7 cellular contexts compared by ENCODE assay signal in genomic region chr9:132878695-132879064, GRCh38. TPM values are rescaled to one million over a fixed set of nuclear protein-coding genes. Genes with fewer than 3 reads are reported as not detected.
DNase-seq lines count a peak whose midpoint lies in the region; ATAC-seq and TF ChIP-seq lines count a peak whose summit lies in the region.

TSS of gene SPACA9 (plus strand) at chr9:132878898. CDS start at chr9:132883948, 5,050 bp downstream.

- peaks cover 6 to 20% (median 10%) of the 10 kb centered on the region in 4 donors for H3K4me1 ChIP-seq in upper lobe of left lung

- H3K79me2 ChIP-seq in neural cell (replicated peaks; ENCODE audit: insufficient read depth, low read length): no peaks in the 10 kb centered on the region

- no peak for TF ChIP-seq RAD21 in neural cell (conservative IDR thresholded peaks at IDR 0.05)

- ATAC-seq in upper lobe of left lung (ENCODE audit: low FRiP score in 2 of 2) (peak; percentile 72 to 93), GM18511 (IDR thresholded peaks at IDR 0.05; ENCODE audit: unreplicated experiment) (no peak)

- peak within 1 kb of the TSS; percentile 47 for H3K27ac ChIP-seq in neural cell (ENCODE audit: low read length)
- H3K27ac ChIP-seq in upper lobe of left lung: peak within 1 kb of the TSS; percentile 82 to 85 (median 83)

- H2AFZ ChIP-seq in neural cell (ENCODE audit: low read depth, low read length): peak within 1 kb of the TSS; percentile 100

- H3K27me3 ChIP-seq in neural cell (ENCODE audit: insufficient read depth, low read depth, low read length) (no peaks in the 10 kb centered on the region), upper lobe of left lung (no peaks in the 10 kb centered on the region)

- no peaks in the 10 kb centered on the region for H3K9me2 ChIP-seq in neural cell (ENCODE audit: insufficient read depth, low read length)

- TF ChIP-seq CTCF in fibroblast of villous mesenchyme (IDR thresholded peaks at IDR 0.05; ENCODE audit: insufficient read depth, low read depth, low read length) (no peak), neural cell (IDR thresholded peaks at IDR 0.05; ENCODE audit: poor library complexity, severe bottlenecking) (no peak), upper lobe of left lung (IDR thresholded peaks at IDR 0.05) (no peak)

- H3K36me3 ChIP-seq in neural cell (ENCODE audit: insufficient read depth, low read length): no peaks in the 10 kb centered on the region
- no peaks in the 10 kb centered on the region for H3K36me3 ChIP-seq in upper lobe of left lung

- 6 to 7% methylated on average over 9 to 14 of the region's 28 CpGs for WGBS in upper lobe of left lung, 2 donors

- peak in 1 of 4 donors; percentile 13 for TF ChIP-seq POLR2A in upper lobe of left lung (IDR thresholded peaks at IDR 0.05)

- H3K4me3 ChIP-seq in GM08714 (ENCODE audit: low read length) (peak within 1 kb of the TSS; percentile 89), fibroblast of villous mesenchyme (ENCODE audit: low read depth, low read length) (peak within 1 kb of the TSS; percentile 99), neural cell (ENCODE audit: low read length) (peak within 1 kb of the TSS; percentile 94), upper lobe of left lung (peak within 1 kb of the TSS; percentile 81 to 87 (median 85))

- H3K9me3 ChIP-seq in neural cell (ENCODE audit: low read length) (no peaks in the 10 kb centered on the region), upper lobe of left lung (no peaks in the 10 kb centered on the region)

- H3K9ac ChIP-seq in neural cell (ENCODE audit: low read length): peak within 1 kb of the TSS; percentile 89

- no peaks in the 10 kb centered on the region for H4K20me1 ChIP-seq in neural cell (ENCODE audit: insufficient read depth)

- TF ChIP-seq EP300 in neural cell (conservative IDR thresholded peaks at IDR 0.05; ENCODE audit: poor library complexity, severe bottlenecking) (no peak), upper lobe of left lung (IDR thresholded peaks at IDR 0.05) (no peak)

- DNase-seq in NCI-H345 treated with DMSO at 0.1 percent for 48 hours (lab: John Stamatoyannopoulos, UW; ENCODE audit: unreplicated experiment) (peak; percentile 4), fibroblast of villous mesenchyme (ENCODE audit: low read depth) (peak; percentile 52), upper lobe of left lung (peak; percentile 72 to 94)
- DNase-seq in activated naive CD4-positive, alpha-beta T cell treated with Interleukin-2 at 50 U/mL for 16 hours: peak; percentile 28

- peak within 1 kb of the TSS; percentile 51 for H3K4me2 ChIP-seq in neural cell (ENCODE audit: low read length)

- no peaks in the 10 kb centered on the region for H3F3A ChIP-seq in neural cell (ENCODE audit: insufficient read depth, low read length, poor library complexity, severe bottlenecking)

TF ChIP-seq in neural cell, 6 proteins besides CTCF, POLR2A, EP300 and RAD21:
- no peak for TF ChIP-seq EZH2 (IDR thresholded peaks at IDR 0.05; ENCODE audit: borderline replicate concordance, insufficient read depth, low read length, poor library complexity, severe bottlenecking)
- TF ChIP-seq POLR2AphosphoS5 (IDR thresholded peaks at IDR 0.05): no peak
- no peak for TF ChIP-seq SMC3 (conservative IDR thresholded peaks at IDR 0.05; ENCODE audit: poor library complexity)
- no peak for TF ChIP-seq REST (IDR thresholded peaks at IDR 0.05; ENCODE audit: borderline replicate concordance)
- no peak for TF ChIP-seq MXI1 (conservative IDR thresholded peaks at IDR 0.05; ENCODE audit: poor library complexity, severe bottlenecking)
- TF ChIP-seq TAF1 (IDR thresholded peaks at IDR 0.05; ENCODE audit: low read depth): no peak
TF ChIP-seq in neural cell: peak in this region for 0.

RNA-seq across cellular contexts. Expression of gene SPACA9, which starts in this region (rescaled TPM):
- total RNA-seq in fibroblast of villous mesenchyme: 2.2 and 2.6 TPM in 2 replicates
- 4.6 and 5.2 TPM in 2 replicates for polyA plus RNA-seq in neural cell
- 3.1 and 4.1 TPM in 2 replicates for polyA minus RNA-seq in neural cell
- total RNA-seq in upper lobe of left lung: 10 to 100 TPM in 2 of 6 donors, 1 to 10 TPM in 4; 4.4 to 27.1 (median 7.1) TPM

Comparison
In these comparisons a context has a peak if more than half of its experiments do, and no peak if none do; other contexts are left out.
1. DNase-seq: peak in every context shown above with its lines; median percentile 83 in upper lobe of left lung; 52 in fibroblast of villous mesenchyme; 28 in activated naive CD4-positive, alpha-beta T cell treated with Interleukin-2 at 50 U/mL for 16 hours; 4 in NCI-H345 treated with DMSO at 0.1 percent for 48 hours.